Comparison of ENCODE assay signal across 2 cellular contexts in the genomic region with DNA sequence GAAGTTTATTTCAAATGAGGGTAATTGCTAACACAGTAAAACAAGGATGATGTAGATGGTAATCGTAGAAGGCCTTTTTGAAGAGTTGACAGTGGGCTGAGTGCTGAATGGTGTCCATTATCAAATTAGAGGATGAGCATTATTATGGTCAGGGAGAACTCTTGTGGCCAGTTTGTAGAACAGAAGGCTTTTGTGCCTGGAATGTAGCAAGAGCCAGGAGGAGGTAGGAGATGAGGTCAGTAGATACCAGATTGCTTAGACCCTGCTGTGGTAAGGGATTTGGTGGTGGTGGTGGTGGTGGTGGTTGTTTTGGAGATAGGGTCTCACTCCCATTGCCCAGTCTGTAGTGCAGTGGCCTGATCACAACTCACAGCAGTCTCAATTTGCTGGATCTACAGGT.
TF ChIP-seq lines count a peak whose summit lies in the region.

No MANE protein-coding gene starts in this region.

TF ChIP-seq in GM23338, 12 proteins besides CTCF, POLR2A, EP300 and RAD21 (continued from another document):
- TF ChIP-seq, protein P1, sequence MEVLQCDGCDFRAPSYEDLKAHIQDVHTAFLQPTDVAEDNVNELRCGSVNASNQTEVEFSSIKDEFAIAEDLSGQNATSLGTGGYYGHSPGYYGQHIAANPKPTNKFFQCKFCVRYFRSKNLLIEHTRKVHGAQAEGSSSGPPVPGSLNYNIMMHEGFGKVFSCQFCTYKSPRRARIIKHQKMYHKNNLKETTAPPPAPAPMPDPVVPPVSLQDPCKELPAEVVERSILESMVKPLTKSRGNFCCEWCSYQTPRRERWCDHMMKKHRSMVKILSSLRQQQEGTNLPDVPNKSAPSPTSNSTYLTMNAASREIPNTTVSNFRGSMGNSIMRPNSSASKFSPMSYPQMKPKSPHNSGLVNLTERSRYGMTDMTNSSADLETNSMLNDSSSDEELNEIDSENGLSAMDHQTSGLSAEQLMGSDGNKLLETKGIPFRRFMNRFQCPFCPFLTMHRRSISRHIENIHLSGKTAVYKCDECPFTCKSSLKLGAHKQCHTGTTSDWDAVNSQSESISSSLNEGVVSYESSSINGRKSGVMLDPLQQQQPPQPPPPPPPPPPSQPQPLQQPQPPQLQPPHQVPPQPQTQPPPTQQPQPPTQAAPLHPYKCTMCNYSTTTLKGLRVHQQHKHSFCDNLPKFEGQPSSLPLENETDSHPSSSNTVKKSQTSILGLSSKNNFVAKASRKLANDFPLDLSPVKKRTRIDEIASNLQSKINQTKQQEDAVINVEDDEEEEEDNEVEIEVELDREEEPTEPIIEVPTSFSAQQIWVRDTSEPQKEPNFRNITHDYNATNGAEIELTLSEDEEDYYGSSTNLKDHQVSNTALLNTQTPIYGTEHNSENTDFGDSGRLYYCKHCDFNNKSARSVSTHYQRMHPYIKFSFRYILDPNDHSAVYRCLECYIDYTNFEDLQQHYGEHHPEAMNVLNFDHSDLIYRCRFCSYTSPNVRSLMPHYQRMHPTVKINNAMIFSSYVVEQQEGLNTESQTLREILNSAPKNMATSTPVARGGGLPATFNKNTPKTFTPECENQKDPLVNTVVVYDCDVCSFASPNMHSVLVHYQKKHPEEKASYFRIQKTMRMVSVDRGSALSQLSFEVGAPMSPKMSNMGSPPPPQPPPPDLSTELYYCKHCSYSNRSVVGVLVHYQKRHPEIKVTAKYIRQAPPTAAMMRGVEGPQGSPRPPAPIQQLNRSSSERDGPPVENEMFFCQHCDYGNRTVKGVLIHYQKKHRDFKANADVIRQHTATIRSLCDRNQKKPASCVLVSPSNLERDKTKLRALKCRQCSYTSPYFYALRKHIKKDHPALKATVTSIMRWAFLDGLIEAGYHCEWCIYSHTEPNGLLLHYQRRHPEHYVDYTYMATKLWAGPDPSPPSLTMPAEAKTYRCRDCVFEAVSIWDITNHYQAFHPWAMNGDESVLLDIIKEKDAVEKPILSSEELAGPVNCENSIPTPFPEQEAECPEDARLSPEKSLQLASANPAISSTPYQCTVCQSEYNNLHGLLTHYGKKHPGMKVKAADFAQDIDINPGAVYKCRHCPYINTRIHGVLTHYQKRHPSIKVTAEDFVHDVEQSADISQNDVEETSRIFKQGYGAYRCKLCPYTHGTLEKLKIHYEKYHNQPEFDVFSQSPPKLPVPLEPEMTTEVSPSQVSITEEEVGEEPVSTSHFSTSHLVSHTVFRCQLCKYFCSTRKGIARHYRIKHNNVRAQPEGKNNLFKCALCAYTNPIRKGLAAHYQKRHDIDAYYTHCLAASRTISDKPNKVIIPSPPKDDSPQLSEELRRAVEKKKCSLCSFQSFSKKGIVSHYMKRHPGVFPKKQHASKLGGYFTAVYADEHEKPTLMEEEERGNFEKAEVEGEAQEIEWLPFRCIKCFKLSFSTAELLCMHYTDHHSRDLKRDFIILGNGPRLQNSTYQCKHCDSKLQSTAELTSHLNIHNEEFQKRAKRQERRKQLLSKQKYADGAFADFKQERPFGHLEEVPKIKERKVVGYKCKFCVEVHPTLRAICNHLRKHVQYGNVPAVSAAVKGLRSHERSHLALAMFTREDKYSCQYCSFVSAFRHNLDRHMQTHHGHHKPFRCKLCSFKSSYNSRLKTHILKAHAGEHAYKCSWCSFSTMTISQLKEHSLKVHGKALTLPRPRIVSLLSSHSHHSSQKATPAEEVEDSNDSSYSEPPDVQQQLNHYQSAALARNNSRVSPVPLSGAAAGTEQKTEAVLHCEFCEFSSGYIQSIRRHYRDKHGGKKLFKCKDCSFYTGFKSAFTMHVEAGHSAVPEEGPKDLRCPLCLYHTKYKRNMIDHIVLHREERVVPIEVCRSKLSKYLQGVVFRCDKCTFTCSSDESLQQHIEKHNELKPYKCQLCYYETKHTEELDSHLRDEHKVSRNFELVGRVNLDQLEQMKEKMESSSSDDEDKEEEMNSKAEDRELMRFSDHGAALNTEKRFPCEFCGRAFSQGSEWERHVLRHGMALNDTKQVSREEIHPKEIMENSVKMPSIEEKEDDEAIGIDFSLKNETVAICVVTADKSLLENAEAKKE (CRISPR knock-in tag; IDR thresholded peaks at IDR 0.05), result no peak
- TF ChIP-seq, protein P2, sequence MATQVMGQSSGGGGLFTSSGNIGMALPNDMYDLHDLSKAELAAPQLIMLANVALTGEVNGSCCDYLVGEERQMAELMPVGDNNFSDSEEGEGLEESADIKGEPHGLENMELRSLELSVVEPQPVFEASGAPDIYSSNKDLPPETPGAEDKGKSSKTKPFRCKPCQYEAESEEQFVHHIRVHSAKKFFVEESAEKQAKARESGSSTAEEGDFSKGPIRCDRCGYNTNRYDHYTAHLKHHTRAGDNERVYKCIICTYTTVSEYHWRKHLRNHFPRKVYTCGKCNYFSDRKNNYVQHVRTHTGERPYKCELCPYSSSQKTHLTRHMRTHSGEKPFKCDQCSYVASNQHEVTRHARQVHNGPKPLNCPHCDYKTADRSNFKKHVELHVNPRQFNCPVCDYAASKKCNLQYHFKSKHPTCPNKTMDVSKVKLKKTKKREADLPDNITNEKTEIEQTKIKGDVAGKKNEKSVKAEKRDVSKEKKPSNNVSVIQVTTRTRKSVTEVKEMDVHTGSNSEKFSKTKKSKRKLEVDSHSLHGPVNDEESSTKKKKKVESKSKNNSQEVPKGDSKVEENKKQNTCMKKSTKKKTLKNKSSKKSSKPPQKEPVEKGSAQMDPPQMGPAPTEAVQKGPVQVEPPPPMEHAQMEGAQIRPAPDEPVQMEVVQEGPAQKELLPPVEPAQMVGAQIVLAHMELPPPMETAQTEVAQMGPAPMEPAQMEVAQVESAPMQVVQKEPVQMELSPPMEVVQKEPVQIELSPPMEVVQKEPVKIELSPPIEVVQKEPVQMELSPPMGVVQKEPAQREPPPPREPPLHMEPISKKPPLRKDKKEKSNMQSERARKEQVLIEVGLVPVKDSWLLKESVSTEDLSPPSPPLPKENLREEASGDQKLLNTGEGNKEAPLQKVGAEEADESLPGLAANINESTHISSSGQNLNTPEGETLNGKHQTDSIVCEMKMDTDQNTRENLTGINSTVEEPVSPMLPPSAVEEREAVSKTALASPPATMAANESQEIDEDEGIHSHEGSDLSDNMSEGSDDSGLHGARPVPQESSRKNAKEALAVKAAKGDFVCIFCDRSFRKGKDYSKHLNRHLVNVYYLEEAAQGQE (IDR thresholded peaks at IDR 0.05; ENCODE audit: unreplicated experiment), result no peak
- TF ChIP-seq POLR2AphosphoS5 (IDR thresholded peaks at IDR 0.05; ENCODE audit: low read depth) (no peak), EZH2phosphoT487 (IDR thresholded peaks at IDR 0.05; ENCODE audit: unreplicated experiment) (no peak), ZNF114 (CRISPR knock-in tag; IDR thresholded peaks at IDR 0.05) (no peak), JUNB (IDR thresholded peaks at IDR 0.05; ENCODE audit: unreplicated experiment) (no peak)

TF ChIP-seq in SK-N-SH treated with all-trans-retinoic acid at 6 μM for 48 hours, 23 proteins besides CTCF, POLR2A, EP300 and RAD21 (continued from another document):
- TF ChIP-seq, protein P3, sequence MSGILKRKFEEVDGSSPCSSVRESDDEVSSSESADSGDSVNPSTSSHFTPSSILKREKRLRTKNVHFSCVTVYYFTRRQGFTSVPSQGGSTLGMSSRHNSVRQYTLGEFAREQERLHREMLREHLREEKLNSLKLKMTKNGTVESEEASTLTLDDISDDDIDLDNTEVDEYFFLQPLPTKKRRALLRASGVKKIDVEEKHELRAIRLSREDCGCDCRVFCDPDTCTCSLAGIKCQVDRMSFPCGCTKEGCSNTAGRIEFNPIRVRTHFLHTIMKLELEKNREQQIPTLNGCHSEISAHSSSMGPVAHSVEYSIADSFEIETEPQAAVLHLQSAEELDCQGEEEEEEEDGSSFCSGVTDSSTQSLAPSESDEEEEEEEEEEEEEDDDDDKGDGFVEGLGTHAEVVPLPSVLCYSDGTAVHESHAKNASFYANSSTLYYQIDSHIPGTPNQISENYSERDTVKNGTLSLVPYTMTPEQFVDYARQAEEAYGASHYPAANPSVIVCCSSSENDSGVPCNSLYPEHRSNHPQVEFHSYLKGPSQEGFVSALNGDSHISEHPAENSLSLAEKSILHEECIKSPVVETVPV (CRISPR knock-in tag; IDR thresholded peaks at IDR 0.05), result no peak
- TF ChIP-seq ESRRG (CRISPR knock-in tag; IDR thresholded peaks at IDR 0.05) (no peak), OSR1 (CRISPR knock-in tag; IDR thresholded peaks at IDR 0.05) (no peak), TOX (CRISPR knock-in tag; IDR thresholded peaks at IDR 0.05; ENCODE audit: borderline replicate concordance) (no peak)
- TF ChIP-seq, protein P4, sequence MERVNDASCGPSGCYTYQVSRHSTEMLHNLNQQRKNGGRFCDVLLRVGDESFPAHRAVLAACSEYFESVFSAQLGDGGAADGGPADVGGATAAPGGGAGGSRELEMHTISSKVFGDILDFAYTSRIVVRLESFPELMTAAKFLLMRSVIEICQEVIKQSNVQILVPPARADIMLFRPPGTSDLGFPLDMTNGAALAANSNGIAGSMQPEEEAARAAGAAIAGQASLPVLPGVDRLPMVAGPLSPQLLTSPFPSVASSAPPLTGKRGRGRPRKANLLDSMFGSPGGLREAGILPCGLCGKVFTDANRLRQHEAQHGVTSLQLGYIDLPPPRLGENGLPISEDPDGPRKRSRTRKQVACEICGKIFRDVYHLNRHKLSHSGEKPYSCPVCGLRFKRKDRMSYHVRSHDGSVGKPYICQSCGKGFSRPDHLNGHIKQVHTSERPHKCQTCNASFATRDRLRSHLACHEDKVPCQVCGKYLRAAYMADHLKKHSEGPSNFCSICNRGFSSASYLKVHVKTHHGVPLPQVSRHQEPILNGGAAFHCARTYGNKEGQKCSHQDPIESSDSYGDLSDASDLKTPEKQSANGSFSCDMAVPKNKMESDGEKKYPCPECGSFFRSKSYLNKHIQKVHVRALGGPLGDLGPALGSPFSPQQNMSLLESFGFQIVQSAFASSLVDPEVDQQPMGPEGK (CRISPR knock-in tag; IDR thresholded peaks at IDR 0.05; ENCODE audit: borderline replicate concordance), result no peak
